ENCODE assay signal across 10 cellular contexts in genomic region chr4:155441475-155441874, GRCh38.
"Had no signal": no experiment of that assay in that cellular context is flagged by ENCODE, and none has a peak within 500 bp of the region (broad histone marks: within the 10 kb centered on the region; RNA-seq: fewer than 3 reads in every experiment).

No MANE protein-coding gene starts in this region.

- H3K27ac ChIP-seq: brain microvascular endothelial cell, neutrophil, SK-N-MC, suprapubic skin had no signal

- DNase-seq: activated CD4-positive, alpha-beta T cell treated with anti-CD3 and anti-CD28 coated beads, Interleukin-2, amount 50 U/mL, for 1 hour; activated effector memory CD4-positive, alpha-beta T cell treated with anti-CD3 and anti-CD28 coated beads, Interleukin-2, amount 50 U/mL, for 16 hours; stimulated activated CD4-positive, alpha-beta T cell treated with anti-CD3 and anti-CD28 coated beads, Interleukin-2, amount 100 ng/mL, for 48 hours; stimulated activated naive CD4-positive, alpha-beta T cell treated with Interleukin-2 at 50 U/mL for 16 hours; T-helper 1 cell; upper lobe of left lung had no signal

- H3K27me3 ChIP-seq: brain microvascular endothelial cell, upper lobe of left lung had no signal

- H3K4me1 ChIP-seq: upper lobe of left lung had no signal

- H3K36me3 ChIP-seq: brain microvascular endothelial cell, neutrophil, suprapubic skin, upper lobe of left lung had no signal

- H3K9me3 ChIP-seq: neutrophil, suprapubic skin, upper lobe of left lung had no signal

- H3K4me3 ChIP-seq: upper lobe of left lung had no signal
